Comparison of ENCODE assay signal across 21 cellular contexts in genomic region chr3:182741214-182741613, GRCh38.
"Had no signal": no experiment of that assay in that cellular context is flagged by ENCODE, and none has a peak within 500 bp of the region (broad histone marks: within the 10 kb centered on the region; RNA-seq: fewer than 3 reads in every experiment).

No MANE protein-coding gene starts in this region.

- H3K27ac ChIP-seq: cardiac muscle cell, left lung, prostate gland, right atrium auricular region, vagina had no signal

- DNase-seq: activated CD4-positive, alpha-beta T cell treated with anti-CD3 and anti-CD28 coated beads for 1 hour; activated CD4-positive, alpha-beta T cell treated with anti-CD3 and anti-CD28 coated beads, Interleukin-2, amount 50 U/mL, for 1 hour; activated CD8-positive, alpha-beta T cell treated with anti-CD3 and anti-CD28 coated beads, Interleukin-2, amount 10 ng/mL, durations not matched to agents 7 days and 5 days; activated gamma-delta T cell; activated naive CD4-positive, alpha-beta T cell treated with anti-CD3 and anti-CD28 coated beads, Interleukin-2, amount 50 U/mL, for 16 hours; activated naive CD8-positive, alpha-beta T cell treated with anti-CD3 and anti-CD28 coated beads, Interleukin-2, amount 50 U/mL, for 24 hours; foreskin melanocyte; immature natural killer cell; left lung; natural killer cell; stimulated activated CD4-positive, alpha-beta T cell treated with anti-CD3 and anti-CD28 coated beads, Interleukin-2, amount 100 ng/mL, for 24 hours; stimulated activated naive CD8-positive, alpha-beta T cell treated with anti-CD3 and anti-CD28 coated beads, Interleukin-15, amount 100 ng/mL, for 72 hours had no signal

- H3K36me3 ChIP-seq: cardiac muscle cell, left lung, prostate gland, right atrium auricular region, suprapubic skin, vagina had no signal

- H3K27me3 ChIP-seq: cardiac muscle cell, hepatocyte, right atrium auricular region, suprapubic skin, vagina had no signal

- H3K4me3 ChIP-seq: cardiac muscle cell, hepatocyte, left lung, lung, prostate gland, right atrium auricular region, suprapubic skin, vagina had no signal

- H3K4me2 ChIP-seq: hepatocyte had no signal

- H3K36me3 Mint-ChIP-seq: immature natural killer cell; natural killer cell; stimulated activated effector memory CD8-positive, alpha-beta T cell treated with anti-CD3 and anti-CD28 coated beads, Interleukin-12 subunit alpha, Interleukin-12 subunit beta, amount 100 ng/mL, for 72 hours had no signal

- H3K9me3 Mint-ChIP-seq: activated naive CD8-positive, alpha-beta T cell treated with anti-CD3 and anti-CD28 coated beads, Interleukin-2, amount 50 U/mL, for 24 hours; activated T-helper 1 cell treated with anti-CD3 and anti-CD28 coated beads, Interleukin-12 subunit alpha, Interleukin-12 subunit beta, Interleukin-2, Interleukin-4 antibody, amounts not matched to agents 30 ng/mL and 10 ng/mL and 1 ng/mL, durations not matched to agents 14 hours and 24 hours and 36 hours; immature natural killer cell; natural killer cell; stimulated activated effector memory CD8-positive, alpha-beta T cell treated with anti-CD3 and anti-CD28 coated beads, Interleukin-12 subunit alpha, Interleukin-12 subunit beta, amount 100 ng/mL, for 72 hours; stimulated activated naive CD8-positive, alpha-beta T cell treated with anti-CD3 and anti-CD28 coated beads, Interleukin-15, amount 100 ng/mL, for 72 hours had no signal

- H3K4me3 Mint-ChIP-seq: activated CD8-positive, alpha-beta T cell treated with anti-CD3 and anti-CD28 coated beads, Interleukin-2, amount 10 ng/mL, durations not matched to agents 7 days and 5 days; activated naive CD8-positive, alpha-beta T cell treated with anti-CD3 and anti-CD28 coated beads, Interleukin-2, amount 50 U/mL, for 24 hours; activated T-helper 1 cell treated with anti-CD3 and anti-CD28 coated beads, Interleukin-12 subunit alpha, Interleukin-12 subunit beta, Interleukin-2, Interleukin-4 antibody, amounts not matched to agents 30 ng/mL and 10 ng/mL and 1 ng/mL, durations not matched to agents 14 hours and 24 hours and 36 hours; immature natural killer cell; natural killer cell; stimulated activated effector memory CD8-positive, alpha-beta T cell treated with anti-CD3 and anti-CD28 coated beads, Interleukin-12 subunit alpha, Interleukin-12 subunit beta, amount 100 ng/mL, for 72 hours; stimulated activated naive CD8-positive, alpha-beta T cell treated with anti-CD3 and anti-CD28 coated beads, Interleukin-15, amount 100 ng/mL, for 72 hours had no signal

- H3K4me1 ChIP-seq: left lung, prostate gland, right atrium auricular region, vagina had no signal

- ATAC-seq: activated CD8-positive, alpha-beta T cell treated with anti-CD3 and anti-CD28 coated beads, Interleukin-2, amount 10 ng/mL, durations not matched to agents 7 days and 5 days; activated naive CD8-positive, alpha-beta T cell treated with anti-CD3 and anti-CD28 coated beads, Interleukin-2, amount 50 U/mL, for 24 hours; left lung; natural killer cell; stimulated activated effector memory CD8-positive, alpha-beta T cell treated with anti-CD3 and anti-CD28 coated beads, Interleukin-12 subunit alpha, Interleukin-12 subunit beta, amount 100 ng/mL, for 72 hours; stimulated activated naive CD8-positive, alpha-beta T cell treated with anti-CD3 and anti-CD28 coated beads, Interleukin-15, amount 100 ng/mL, for 72 hours had no signal

- H3K27ac Mint-ChIP-seq: activated CD8-positive, alpha-beta T cell treated with anti-CD3 and anti-CD28 coated beads, Interleukin-2, amount 10 ng/mL, durations not matched to agents 7 days and 5 days; activated naive CD8-positive, alpha-beta T cell treated with anti-CD3 and anti-CD28 coated beads, Interleukin-2, amount 50 U/mL, for 24 hours; activated T-helper 1 cell treated with anti-CD3 and anti-CD28 coated beads, Interleukin-12 subunit alpha, Interleukin-12 subunit beta, Interleukin-2, Interleukin-4 antibody, amounts not matched to agents 30 ng/mL and 10 ng/mL and 1 ng/mL, durations not matched to agents 14 hours and 24 hours and 36 hours; immature natural killer cell; natural killer cell; stimulated activated effector memory CD8-positive, alpha-beta T cell treated with anti-CD3 and anti-CD28 coated beads, Interleukin-12 subunit alpha, Interleukin-12 subunit beta, amount 100 ng/mL, for 72 hours had no signal

- H3K9me3 ChIP-seq: left lung, prostate gland, right atrium auricular region, suprapubic skin, vagina had no signal

- H3K4me1 Mint-ChIP-seq: activated naive CD8-positive, alpha-beta T cell treated with anti-CD3 and anti-CD28 coated beads, Interleukin-2, amount 50 U/mL, for 24 hours; immature natural killer cell; natural killer cell; stimulated activated effector memory CD8-positive, alpha-beta T cell treated with anti-CD3 and anti-CD28 coated beads, Interleukin-12 subunit alpha, Interleukin-12 subunit beta, amount 100 ng/mL, for 72 hours; stimulated activated naive CD8-positive, alpha-beta T cell treated with anti-CD3 and anti-CD28 coated beads, Interleukin-15, amount 100 ng/mL, for 72 hours had no signal
